Comparison of ENCODE assay signal across 9 cellular contexts in the genomic region with DNA sequence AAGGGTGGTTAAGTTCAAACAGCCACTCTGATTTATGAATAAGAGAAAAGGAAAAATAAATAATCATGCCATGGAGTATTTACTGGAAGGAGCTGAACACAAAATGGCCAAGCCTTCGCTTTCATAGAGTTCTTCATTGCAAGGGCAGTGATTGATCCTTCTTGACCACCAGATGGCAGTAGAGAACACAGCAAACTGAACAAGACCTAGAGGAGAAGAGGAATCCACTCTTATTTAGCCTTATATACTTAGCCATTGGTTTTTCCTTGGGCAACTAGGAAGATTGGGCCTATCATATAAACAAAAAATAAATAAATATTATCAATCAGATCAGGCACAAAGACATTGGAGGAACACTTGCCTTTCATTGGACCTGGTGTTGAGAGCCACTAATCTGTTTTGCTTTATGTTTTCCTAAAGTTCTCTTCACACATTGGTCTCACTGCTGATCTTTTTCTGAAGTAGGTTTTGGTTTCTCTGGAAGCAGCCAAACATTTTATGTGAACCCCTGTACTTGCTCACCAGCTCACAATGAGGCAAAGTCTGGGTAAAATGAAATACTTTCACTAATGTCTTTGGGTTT. TPM values are rescaled to one million over a fixed set of nuclear protein-coding genes. Genes with fewer than 3 reads are reported as not detected.
DNase-seq lines count a peak whose midpoint lies in the region; ATAC-seq and TF ChIP-seq lines count a peak whose summit lies in the region.
"Had no signal": no experiment of that assay in that cellular context is flagged by ENCODE, and none has a peak within 500 bp of the region (broad histone marks: within the 10 kb centered on the region; RNA-seq: fewer than 3 reads in every experiment).

No MANE protein-coding gene starts in this region.

- peak; percentile 66 for ATAC-seq in HG02571 (IDR thresholded peaks at IDR 0.05; ENCODE audit: unreplicated experiment)
- peak; percentile 77 to 82 for ATAC-seq in naive B cell (ENCODE audit: low read depth in 2 of 2)

- no peaks in the 10 kb centered on the region for H3K36me3 ChIP-seq in esophagus squamous epithelium

- H3K36me3 Mint-ChIP-seq in naive B cell: no peaks in the 10 kb centered on the region

- peaks cover 0 to 22% (median 4%) of the 10 kb centered on the region in 3 donors for H3K4me1 ChIP-seq in esophagus squamous epithelium

- H3K4me3 ChIP-seq in esophagus squamous epithelium: no peak overlapping the region

- H3K27me3 ChIP-seq in esophagus squamous epithelium: no peaks in the 10 kb centered on the region

- 12 to 17% methylated on average over 1 of the region's 1 CpG for WGBS in esophagus squamous epithelium, 2 donors

- no peak overlapping the region for H3K27ac Mint-ChIP-seq in naive B cell

- H3K9me3 Mint-ChIP-seq in naive B cell: no peaks in the 10 kb centered on the region

- H3K4me3 Mint-ChIP-seq in naive B cell: no peak overlapping the region

- peak; percentile 83 for TF ChIP-seq CTCF in GM12873 (IDR thresholded peaks at IDR 0.05; ENCODE audit: insufficient read depth, low read depth, low read length, missing control alignments)
- TF ChIP-seq CTCF in esophagus squamous epithelium (IDR thresholded peaks at IDR 0.05): peak; percentile 35 to 88 (median 85)

- peaks cover 18 to 24% (median 18%) of the 10 kb centered on the region in 3 donors for H3K27me3 Mint-ChIP-seq in naive B cell

- intact Hi-C loops in esophagus squamous epithelium (cut with DNase I): no loop called here

- peaks cover 0 to 4% (median 0%) of the 10 kb centered on the region in 3 donors for H3K4me1 Mint-ChIP-seq in naive B cell

- H3K9me3 ChIP-seq in esophagus squamous epithelium: no peaks in the 10 kb centered on the region

- no peak overlapping the region for H3K27ac ChIP-seq in esophagus squamous epithelium

- no peak for TF ChIP-seq POLR2A in esophagus squamous epithelium (IDR thresholded peaks at IDR 0.05)

- DNase-seq in AML-193 (lab: John Stamatoyannopoulos, UW) (peak; percentile 63 to 66), NAMALWA (ENCODE audit: low spot score) (peak; percentile 79), SKM-1 treated with dmso at 0.1 percent for 144 hours (lab: John Stamatoyannopoulos, UW; ENCODE audit: unreplicated experiment) (peak; percentile 79), esophagus squamous epithelium (lab: John Stamatoyannopoulos, UW) (no peak), naive B cell (peak; percentile 58), cortex of kidney (lab: John Stamatoyannopoulos, UW) (no peak)

RNA-seq across cellular contexts. Expression of a gene that starts 58.0 kb away (rescaled TPM):
- total RNA-seq in esophagus squamous epithelium: 10 to 100 TPM in 1 of 4 donors, 1 to 10 TPM in 3; 1.9 to 10.3 (median 4.4) TPM
- polyA plus RNA-seq in naive B cell (ENCODE audit: low read depth in 6 of 6): 10 to 100 TPM in 3 of 6 donors, 1 to 10 TPM in 3; 6.6 to 24.8 (median 13.1) TPM
- total RNA-seq: T-helper 1 cell treated with Interleukin-12 subunit alpha and Interleukin-12 subunit beta and Interleukin-4 antibody, amounts not matched to agents 30 ng/mL and 1 ng/mL, for 36 hours had no signal

Comparison
In these comparisons a context has a peak if more than half of its experiments do, and no peak if none do; other contexts are left out.
1. DNase-seq: peak in AML-193 (2 of 2), NAMALWA (single experiment), SKM-1 treated with dmso at 0.1 percent for 144 hours (single experiment) and naive B cell (single experiment); none in esophagus squamous epithelium (single experiment) and cortex of kidney (single experiment).